Comparison of ENCODE assay signal across 8 cellular contexts in the genomic region with DNA sequence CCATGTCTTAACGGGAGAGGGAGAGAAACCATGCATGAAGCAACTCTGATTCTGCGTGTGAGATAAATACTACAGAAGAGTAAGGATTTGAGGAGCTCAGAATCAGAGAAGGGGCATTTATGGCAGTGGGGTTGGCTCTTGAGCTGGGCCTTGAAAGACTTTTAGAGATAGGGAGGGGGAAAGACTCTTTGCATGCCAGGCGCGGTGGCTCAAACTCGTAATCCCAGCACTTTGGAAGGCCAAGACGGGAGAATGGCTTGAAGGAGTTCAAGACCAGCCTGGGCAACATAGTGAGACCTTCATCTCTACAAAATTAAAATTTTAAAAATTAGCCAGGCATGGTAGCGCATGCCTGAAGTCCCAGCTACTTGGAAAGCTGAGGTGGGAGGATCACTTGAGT. TPM values are rescaled to one million over a fixed set of nuclear protein-coding genes. Genes with fewer than 3 reads are reported as not detected.
DNase-seq lines count a peak whose midpoint lies in the region; ATAC-seq and TF ChIP-seq lines count a peak whose summit lies in the region.

No MANE protein-coding gene starts in this region.

- peaks cover 58% of the 10 kb centered on the region for H3K4me1 ChIP-seq in lower lobe of right lung

- H3K27me3 Mint-ChIP-seq in activated CD4-positive, alpha-beta T cell treated with anti-CD3 and anti-CD28 coated beads, Interleukin-2, amount 10 ng/mL, durations not matched to agents 24 days and 14 days, result no peaks in the 10 kb centered on the region
- H3K27me3 Mint-ChIP-seq in activated naive CD8-positive, alpha-beta T cell treated with anti-CD3 and anti-CD28 coated beads, Interleukin-2, amount 50 U/mL, for 24 hours, result no peaks in the 10 kb centered on the region

- no peaks in the 10 kb centered on the region for H3K9me3 ChIP-seq in lower lobe of right lung

- H3K27ac ChIP-seq in lower lobe of right lung (peak overlapping the region; percentile 95), temporal lobe (ENCODE audit: low read depth, low read length) (peak overlapping the region; percentile 96)

- peak overlapping the region; percentile 67 for H3K4me3 ChIP-seq in lower lobe of right lung

- no peaks in the 10 kb centered on the region for H3K9me3 Mint-ChIP-seq in activated CD4-positive, alpha-beta T cell treated with anti-CD3 and anti-CD28 coated beads, Interleukin-2, amount 10 ng/mL, durations not matched to agents 24 days and 14 days
- no peaks in the 10 kb centered on the region for H3K9me3 Mint-ChIP-seq in activated naive CD8-positive, alpha-beta T cell treated with anti-CD3 and anti-CD28 coated beads, Interleukin-2, amount 50 U/mL, for 24 hours

- no peaks in the 10 kb centered on the region for H3K27me3 ChIP-seq in lower lobe of right lung (ENCODE audit: low read depth)

- TF ChIP-seq CTCF in lower lobe of right lung (IDR thresholded peaks at IDR 0.05), result no peak

- peak overlapping the region; percentile 85 for H3K4me3 Mint-ChIP-seq in activated CD4-positive, alpha-beta T cell treated with anti-CD3 and anti-CD28 coated beads, Interleukin-2, amount 10 ng/mL, durations not matched to agents 24 days and 14 days
- peak overlapping the region; percentile 80 for H3K4me3 Mint-ChIP-seq in activated naive CD8-positive, alpha-beta T cell treated with anti-CD3 and anti-CD28 coated beads, Interleukin-2, amount 50 U/mL, for 24 hours

- H3K36me3 Mint-ChIP-seq in activated CD4-positive, alpha-beta T cell treated with anti-CD3 and anti-CD28 coated beads, Interleukin-2, amount 10 ng/mL, durations not matched to agents 24 days and 14 days (ENCODE audit: low read depth), result peaks cover 1% of the 10 kb centered on the region
- H3K36me3 Mint-ChIP-seq in activated naive CD8-positive, alpha-beta T cell treated with anti-CD3 and anti-CD28 coated beads, Interleukin-2, amount 50 U/mL, for 24 hours (ENCODE audit: low read depth), result no peaks in the 10 kb centered on the region

- ATAC-seq in activated naive CD8-positive, alpha-beta T cell treated with anti-CD3 and anti-CD28 coated beads, Interleukin-2, amount 50 U/mL, for 24 hours, result no peak
- ATAC-seq in lower lobe of right lung, result no peak

- peaks cover 28% of the 10 kb centered on the region for H3K4me1 Mint-ChIP-seq in activated CD4-positive, alpha-beta T cell treated with anti-CD3 and anti-CD28 coated beads, Interleukin-2, amount 10 ng/mL, durations not matched to agents 24 days and 14 days
- peaks cover 29% of the 10 kb centered on the region for H3K4me1 Mint-ChIP-seq in activated naive CD8-positive, alpha-beta T cell treated with anti-CD3 and anti-CD28 coated beads, Interleukin-2, amount 50 U/mL, for 24 hours

- intact Hi-C loops in activated CD4-positive, alpha-beta T cell treated with anti-CD3 and anti-CD28 coated beads, Interleukin-2, amount 10 ng/mL, durations not matched to agents 24 days and 14 days (cut with micrococcal nuclease), result no loop called here
- intact Hi-C loops in lower lobe of right lung (cut with DNase I), result no loop called here

- DNase-seq in activated CD4-positive, alpha-beta T cell treated with anti-CD3 and anti-CD28 coated beads, Interleukin-2, amount 10 ng/mL, durations not matched to agents 24 days and 14 days, result no peak
- no peak for DNase-seq in activated CD4-positive, alpha-beta T cell treated with anti-CD3 and anti-CD28 coated beads for 4 hours
- no peak for DNase-seq in activated naive CD8-positive, alpha-beta T cell treated with anti-CD3 and anti-CD28 coated beads, Interleukin-2, amount 50 U/mL, for 24 hours
- DNase-seq in lower lobe of right lung, result no peak
- no peak for DNase-seq in DMS 273 treated with DMSO at 0.1 percent for 48 hours (lab: John Stamatoyannopoulos, UW)
- DNase-seq in hepatic stellate cell (ENCODE audit: low spot score), result no peak
- no peak for DNase-seq in DMS53 (lab: John Stamatoyannopoulos, UW)

- H3K36me3 ChIP-seq in lower lobe of right lung, result no peaks in the 10 kb centered on the region

- H3K27ac Mint-ChIP-seq in activated CD4-positive, alpha-beta T cell treated with anti-CD3 and anti-CD28 coated beads, Interleukin-2, amount 10 ng/mL, durations not matched to agents 24 days and 14 days, result peak overlapping the region; percentile 81
- no peak overlapping the region for H3K27ac Mint-ChIP-seq in activated naive CD8-positive, alpha-beta T cell treated with anti-CD3 and anti-CD28 coated beads, Interleukin-2, amount 50 U/mL, for 24 hours

RNA-seq across cellular contexts. Expression of gene ARMH1, which starts 0.7 kb away (rescaled TPM):
- total RNA-seq in activated CD4-positive, alpha-beta T cell treated with anti-CD3 and anti-CD28 coated beads, Interleukin-2, amount 10 ng/mL, durations not matched to agents 24 days and 14 days, result 133 and 137 TPM in 2 replicates
- 14.5 TPM for total RNA-seq in lower lobe of right lung
- total RNA-seq in temporal lobe, result 3.2 TPM

RNA-seq across cellular contexts. Expression of gene TMEM53, which starts 0.9 kb away (rescaled TPM):
- total RNA-seq in activated CD4-positive, alpha-beta T cell treated with anti-CD3 and anti-CD28 coated beads, Interleukin-2, amount 10 ng/mL, durations not matched to agents 24 days and 14 days, result 4.5 and 5.1 TPM in 2 replicates
- total RNA-seq in lower lobe of right lung (22.6 TPM), temporal lobe (2.0 TPM)

RNA-seq across cellular contexts. Expression of gene RNU5D-1, which starts 55.8 kb away (rescaled TPM):
- total RNA-seq in activated CD4-positive, alpha-beta T cell treated with anti-CD3 and anti-CD28 coated beads, Interleukin-2, amount 10 ng/mL, durations not matched to agents 24 days and 14 days, result not detected in 2 replicates
- total RNA-seq in lower lobe of right lung (not detected), temporal lobe (not detected)
